ENCODE assay signal across 8 cellular contexts in genomic region chr2:134459706-134460406, GRCh38.
"Had no signal": no experiment of that assay in that cellular context is flagged by ENCODE, and none has a peak within 500 bp of the region (broad histone marks: within the 10 kb centered on the region; RNA-seq: fewer than 3 reads in every experiment).

No MANE protein-coding gene starts in this region.

- H3K4me1 Mint-ChIP-seq: neural crest cell had no signal

- H3K9me3 Mint-ChIP-seq: activated CD8-positive, alpha-beta T cell treated with anti-CD3 and anti-CD28 coated beads for 36 hours; activated T-helper 1 cell treated with anti-CD3 and anti-CD28 coated beads, Interleukin-12 subunit alpha, Interleukin-12 subunit beta, Interleukin-2, Interleukin-4 antibody, amounts not matched to agents 30 ng/mL and 10 ng/mL and 1 ng/mL, durations not matched to agents 14 hours and 24 hours and 36 hours; neural crest cell; stimulated activated naive B cell treated with anti-CD40 and anti-IgM and Interleukin-4, amounts not matched to agents 10 μg/mL and 1 μg/mL and 100 μg/mL, for 72 hours; type B pancreatic cell had no signal

- H3K36me3 Mint-ChIP-seq: type B pancreatic cell had no signal

- H3K36me3 ChIP-seq: brain microvascular endothelial cell, WERI-Rb-1 had no signal

- H3K4me1 ChIP-seq: foreskin keratinocyte had no signal

- H3K4me3 Mint-ChIP-seq: activated CD8-positive, alpha-beta T cell treated with anti-CD3 and anti-CD28 coated beads for 36 hours; activated T-helper 1 cell treated with anti-CD3 and anti-CD28 coated beads, Interleukin-12 subunit alpha, Interleukin-12 subunit beta, Interleukin-2, Interleukin-4 antibody, amounts not matched to agents 30 ng/mL and 10 ng/mL and 1 ng/mL, durations not matched to agents 14 hours and 24 hours and 36 hours; neural crest cell; stimulated activated naive B cell treated with anti-CD40 and anti-IgM and Interleukin-4, amounts not matched to agents 10 μg/mL and 1 μg/mL and 100 μg/mL, for 72 hours; type B pancreatic cell had no signal

- H3K27me3 Mint-ChIP-seq: activated CD8-positive, alpha-beta T cell treated with anti-CD3 and anti-CD28 coated beads for 36 hours; stimulated activated naive B cell treated with anti-CD40 and anti-IgM and Interleukin-4, amounts not matched to agents 10 μg/mL and 1 μg/mL and 100 μg/mL, for 72 hours; type B pancreatic cell had no signal

- H3K27ac ChIP-seq: brain microvascular endothelial cell, foreskin keratinocyte, WERI-Rb-1 had no signal

- H3K27me3 ChIP-seq: brain microvascular endothelial cell, foreskin keratinocyte had no signal

- H3K27ac Mint-ChIP-seq: activated CD8-positive, alpha-beta T cell treated with anti-CD3 and anti-CD28 coated beads for 36 hours; activated T-helper 1 cell treated with anti-CD3 and anti-CD28 coated beads, Interleukin-12 subunit alpha, Interleukin-12 subunit beta, Interleukin-2, Interleukin-4 antibody, amounts not matched to agents 30 ng/mL and 10 ng/mL and 1 ng/mL, durations not matched to agents 14 hours and 24 hours and 36 hours had no signal
